14 cellular contexts compared by ENCODE assay signal in genomic region chr3:108380128-108380795, GRCh38.
DNase-seq lines count a peak whose midpoint lies in the region; ATAC-seq and TF ChIP-seq lines count a peak whose summit lies in the region.
"Had no signal": no experiment of that assay in that cellular context is flagged by ENCODE, and none has a peak within 500 bp of the region (broad histone marks: within the 10 kb centered on the region; RNA-seq: fewer than 3 reads in every experiment).

No MANE protein-coding gene starts in this region.

- no peaks in the 10 kb centered on the region for H3K36me3 ChIP-seq in Karpas-422 (ENCODE audit: insufficient read depth, low read length)
- H3K36me3 ChIP-seq in mucosa of descending colon (ENCODE audit: low read depth) = no peaks in the 10 kb centered on the region

- no peaks in the 10 kb centered on the region for H3K79me2 ChIP-seq in Karpas-422 (ENCODE audit: low read length)

- no peak overlapping the region for H2AFZ ChIP-seq in Karpas-422 (ENCODE audit: low read length)

- peak; percentile 31 for ATAC-seq in mucosa of descending colon
- ATAC-seq: Panc1 had no signal

- DNase-seq in DMS53 treated with DMSO at 0.1 percent for 48 hours (lab: John Stamatoyannopoulos, UW; ENCODE audit: unreplicated experiment) (peak; percentile 1), Karpas-422 (peak; percentile 33), NCI-H748 (lab: John Stamatoyannopoulos, UW; ENCODE audit: unreplicated experiment) (peak; percentile 62), mucosa of descending colon (no peak), NCI-H2081 treated with DMSO at 0.1 percent for 48 hours (lab: John Stamatoyannopoulos, UW) (no peak), NCI-H2029 (lab: John Stamatoyannopoulos, UW) (no peak), GM10248 (ENCODE audit: extremely low spot score) (no peak)
- DNase-seq: CD4-positive, CD25-positive, alpha-beta regulatory T cell; GF-D8; GOT3; MV-4-11; NCI-H187; NCI-H524 treated with DMSO at 0.1 percent for 48 hours had no signal

- no peaks in the 10 kb centered on the region for H3K9me3 ChIP-seq in Karpas-422 (ENCODE audit: low read length)
- H3K9me3 ChIP-seq in mucosa of descending colon = no peaks in the 10 kb centered on the region

- H3K4me1 ChIP-seq in Karpas-422 (ENCODE audit: low read length) = no peaks in the 10 kb centered on the region
- H3K4me1 ChIP-seq in mucosa of descending colon (ENCODE audit: low read depth) = no peaks in the 10 kb centered on the region

- intact Hi-C loops in mucosa of descending colon (cut with DNase I, micrococcal nuclease) = no loop called here

- no peaks in the 10 kb centered on the region for H4K20me1 ChIP-seq in Karpas-422 (ENCODE audit: insufficient read depth, low read depth, low read length)

- H3K27me3 ChIP-seq in Karpas-422 (ENCODE audit: low read length) = no peaks in the 10 kb centered on the region

- POLR2A ChIA-PET in GM10248 (lab: Yijun Ruan, JAX) = no interaction called here

- H3K27ac ChIP-seq in Karpas-422 (ENCODE audit: low read length) = no peak overlapping the region

- no peak overlapping the region for H3K4me2 ChIP-seq in Karpas-422 (ENCODE audit: low read depth, low read length, poor library complexity, severe bottlenecking)

- CTCF ChIA-PET in GM10248 (lab: Yijun Ruan, JAX) = interaction anchor here (0.9 to 1.6 kb wide), 5 partner anchors 9 to 25 kb away, joined by 3 to 6 read pairs (median 3); no protein-coding TSS in a partner anchor

- TF ChIP-seq CTCF in mucosa of descending colon (IDR thresholded peaks at IDR 0.05) = no peak
- TF ChIP-seq CTCF in GM10248 (IDR thresholded peaks at IDR 0.05; ENCODE audit: control extremely low read depth, extremely low read depth, low read depth, missing control alignments) = no peak

- H3K9me2 ChIP-seq in Karpas-422 (replicated peaks; ENCODE audit: insufficient read depth, low read length) = no peaks in the 10 kb centered on the region

- H3K9ac ChIP-seq in Karpas-422 (ENCODE audit: low read length) = no peak overlapping the region

- no peak overlapping the region for H3K4me3 ChIP-seq in Karpas-422 (ENCODE audit: low read length)
- H3K4me3 ChIP-seq in mucosa of descending colon = no peak overlapping the region

Comparison
In these comparisons a context has a peak if more than half of its experiments do, and no peak if none do; other contexts are left out.
1. DNase-seq: peak in DMS53 treated with DMSO at 0.1 percent for 48 hours (single experiment), Karpas-422 (single experiment) and NCI-H748 (single experiment); none in mucosa of descending colon (0 of 3), NCI-H2081 treated with DMSO at 0.1 percent for 48 hours (single experiment), NCI-H2029 (single experiment) and GM10248 (single experiment).